In the genomic region with DNA sequence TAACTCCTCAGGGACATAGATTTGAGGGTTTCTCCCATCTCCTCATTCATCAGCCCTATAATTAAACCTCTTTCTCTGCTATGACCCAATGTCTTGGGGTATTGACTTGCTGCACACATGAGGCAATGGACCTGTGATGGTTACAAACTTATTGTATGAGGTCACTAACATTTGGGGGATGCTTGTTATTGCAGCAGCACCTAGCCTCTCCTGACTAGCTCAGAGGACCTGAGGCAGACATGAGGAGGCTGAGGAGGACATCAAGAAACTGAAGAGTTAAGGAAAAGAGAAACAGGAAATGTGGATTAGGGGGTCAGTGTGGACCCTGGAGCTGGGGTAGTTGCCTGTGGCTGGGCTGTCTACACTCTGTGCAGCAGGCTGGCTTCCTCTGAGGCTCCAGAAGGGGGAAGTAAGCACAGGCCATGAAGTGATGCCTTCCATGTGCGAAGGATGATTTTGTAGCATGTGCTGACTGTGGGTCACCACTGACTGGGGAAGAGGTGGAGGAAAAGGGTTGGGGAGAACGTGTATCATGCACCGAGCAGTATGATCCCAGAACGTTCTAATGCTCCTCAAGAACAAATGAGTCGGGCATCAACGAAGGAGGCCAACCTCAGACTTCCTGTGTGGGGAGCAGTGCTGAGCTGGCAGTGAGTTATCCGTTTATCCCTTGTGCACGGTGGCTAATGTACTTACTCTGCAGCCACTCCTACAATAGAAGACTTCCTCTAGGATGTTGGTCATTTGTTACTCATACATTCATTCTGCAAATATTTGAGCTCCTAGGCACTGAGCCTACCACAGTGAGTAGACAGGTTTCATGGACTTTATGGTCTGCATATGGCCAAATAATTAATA, we compare ENCODE assay signal across 10 cellular contexts. TPM values are rescaled to one million over a fixed set of nuclear protein-coding genes. Genes with fewer than 3 reads are reported as not detected.
A peak's percentile ranks its signal among the peaks of the same experiment; 100 is the strongest.
DNase-seq lines count a peak whose midpoint lies in the region; ATAC-seq and TF ChIP-seq lines count a peak whose summit lies in the region.
"Had no signal": no experiment of that assay in that cellular context is flagged by ENCODE, and none has a peak within 500 bp of the region (broad histone marks: within the 10 kb centered on the region; RNA-seq: fewer than 3 reads in every experiment).

No MANE protein-coding gene starts in this region.

- peak; percentile 45 to 51 for ATAC-seq in stimulated activated naive B cell treated with anti-CD40 and anti-IgM and Interleukin-4, amounts not matched to agents 10 μg/mL and 1 μg/mL and 100 μg/mL, for 72 hours (replicated peaks)

- H3K27me3 Mint-ChIP-seq in activated CD4-positive, alpha-beta T cell treated with anti-CD3 and anti-CD28 coated beads, Interleukin-2, amount 10 ng/mL, durations not matched to agents 24 days and 14 days, result peaks cover 5% of the 10 kb centered on the region
- peaks cover 8 to 9% of the 10 kb centered on the region in 2 donors for H3K27me3 Mint-ChIP-seq in stimulated activated naive B cell treated with anti-CD40 and anti-IgM and Interleukin-4, amounts not matched to agents 10 μg/mL and 1 μg/mL and 100 μg/mL, for 72 hours
- H3K27me3 Mint-ChIP-seq in nephron progenitor cell (ENCODE audit: low read depth, poor library complexity) (no peaks in the 10 kb centered on the region), neural progenitor cell (ENCODE audit: insufficient read depth, low read depth) (no peaks in the 10 kb centered on the region)

- peaks cover 4% of the 10 kb centered on the region for H3K36me3 Mint-ChIP-seq in activated CD4-positive, alpha-beta T cell treated with anti-CD3 and anti-CD28 coated beads, Interleukin-2, amount 10 ng/mL, durations not matched to agents 24 days and 14 days (ENCODE audit: low read depth)
- peaks cover 6 to 14% of the 10 kb centered on the region in 2 donors for H3K36me3 Mint-ChIP-seq in stimulated activated naive B cell treated with anti-CD40 and anti-IgM and Interleukin-4, amounts not matched to agents 10 μg/mL and 1 μg/mL and 100 μg/mL, for 72 hours
- H3K36me3 Mint-ChIP-seq in nephron progenitor cell (ENCODE audit: low read depth), result no peaks in the 10 kb centered on the region
- no peaks in the 10 kb centered on the region for H3K36me3 Mint-ChIP-seq in neural progenitor cell

- intact Hi-C loops in activated CD4-positive, alpha-beta T cell treated with anti-CD3 and anti-CD28 coated beads, Interleukin-2, amount 10 ng/mL, durations not matched to agents 24 days and 14 days (cut with micrococcal nuclease), result loop anchor here (5.0 kb wide), 1 partner anchor 40 kb away; a partner anchor contains a TSS
- intact Hi-C loops in esophagus squamous epithelium (cut with DNase I) (no loop called here), adrenal gland (cut with DNase I) (loop anchor here in 1 of 2 donors (5.0 kb wide), 1 partner anchor 315 kb away; no protein-coding TSS in a partner anchor)

- H3K4me2 ChIP-seq in neural progenitor cell, result no peak overlapping the region
- H3K4me2 ChIP-seq: KMS-11 had no signal

- TF ChIP-seq POLR2A in esophagus squamous epithelium (IDR thresholded peaks at IDR 0.05), result no peak
- TF ChIP-seq POLR2A in adrenal gland (IDR thresholded peaks at IDR 0.05), result no peak

- H3K4me3 Mint-ChIP-seq in activated CD4-positive, alpha-beta T cell treated with anti-CD3 and anti-CD28 coated beads, Interleukin-2, amount 10 ng/mL, durations not matched to agents 24 days and 14 days, result no peak overlapping the region
- H3K4me3 Mint-ChIP-seq in stimulated activated naive B cell treated with anti-CD40 and anti-IgM and Interleukin-4, amounts not matched to agents 10 μg/mL and 1 μg/mL and 100 μg/mL, for 72 hours, result no peak overlapping the region
- H3K4me3 Mint-ChIP-seq in nephron progenitor cell (no peak overlapping the region), neural progenitor cell (no peak overlapping the region)

- H3K4me1 ChIP-seq in esophagus squamous epithelium (peaks cover 0 to 40% (median 27%) of the 10 kb centered on the region in 3 donors), adrenal gland (replicated peaks in 1 of 2) (peaks cover 0 to 23% of the 10 kb centered on the region in 2 donors), neural progenitor cell (no peaks in the 10 kb centered on the region)
- H3K4me1 ChIP-seq: BE2C had no signal

- WGBS in esophagus squamous epithelium, 2 donors, result 28 to 44% methylated on average over 8 of the region's 8 CpGs
- WGBS in adrenal gland, 4 donors, result 52 to 64% (median 52%) methylated on average over 8 of the region's 8 CpGs

- no peak overlapping the region for H3K9ac ChIP-seq in neural progenitor cell
- H3K9ac ChIP-seq: KMS-11 had no signal

- H3K27ac ChIP-seq in esophagus squamous epithelium, result peak overlapping the region in 3 of 4 donors; percentile 4 to 73 (median 52)
- H3K27ac ChIP-seq in adrenal gland, result peak overlapping the region in 1 of 5 donors; percentile 36
- no peak overlapping the region for H3K27ac ChIP-seq in neural progenitor cell
- H3K27ac ChIP-seq: KMS-11 had no signal

- peak overlapping the region; percentile 8 for H3K27ac Mint-ChIP-seq in activated CD4-positive, alpha-beta T cell treated with anti-CD3 and anti-CD28 coated beads, Interleukin-2, amount 10 ng/mL, durations not matched to agents 24 days and 14 days
- peak overlapping the region; percentile 14 for H3K27ac Mint-ChIP-seq in stimulated activated naive B cell treated with anti-CD40 and anti-IgM and Interleukin-4, amounts not matched to agents 10 μg/mL and 1 μg/mL and 100 μg/mL, for 72 hours
- no peak overlapping the region for H3K27ac Mint-ChIP-seq in nephron progenitor cell
- H3K27ac Mint-ChIP-seq in neural progenitor cell, result no peak overlapping the region

- DNase-seq in activated CD4-positive, alpha-beta T cell treated with anti-CD3 and anti-CD28 coated beads, Interleukin-2, amount 10 ng/mL, durations not matched to agents 24 days and 14 days, result peak; percentile 66
- no peak for DNase-seq in activated CD4-positive, alpha-beta T cell treated with anti-CD3 and anti-CD28 coated beads for 4 hours
- DNase-seq in SKM-1 (lab: John Stamatoyannopoulos, UW; ENCODE audit: unreplicated experiment) (peak; percentile 62), esophagus squamous epithelium (lab: John Stamatoyannopoulos, UW) (no peak), nephron progenitor cell (no peak), adrenal gland (no peak), neural progenitor cell (ENCODE audit: low spot score) (no peak)
- DNase-seq in stimulated activated naive B cell treated with anti-CD40 and anti-IgM and Interleukin-4, amounts not matched to agents 10 μg/mL and 1 μg/mL and 100 μg/mL, for 72 hours, result no peak
- DNase-seq: BE2C had no signal

- H3K4me3 ChIP-seq in esophagus squamous epithelium (no peak overlapping the region), adrenal gland (no peak overlapping the region), neural progenitor cell (no peak overlapping the region)

- no peak overlapping the region for H2AFZ ChIP-seq in neural progenitor cell (replicated peaks)

- H3K9me3 ChIP-seq in esophagus squamous epithelium (no peaks in the 10 kb centered on the region), adrenal gland (replicated peaks in 1 of 3) (no peaks in the 10 kb centered on the region), neural progenitor cell (ENCODE audit: low read depth) (no peaks in the 10 kb centered on the region)
- H3K9me3 ChIP-seq: BE2C had no signal

- peaks cover 13% of the 10 kb centered on the region for H3K9me3 Mint-ChIP-seq in activated CD4-positive, alpha-beta T cell treated with anti-CD3 and anti-CD28 coated beads, Interleukin-2, amount 10 ng/mL, durations not matched to agents 24 days and 14 days
- peaks cover 9 to 13% of the 10 kb centered on the region in 2 donors for H3K9me3 Mint-ChIP-seq in stimulated activated naive B cell treated with anti-CD40 and anti-IgM and Interleukin-4, amounts not matched to agents 10 μg/mL and 1 μg/mL and 100 μg/mL, for 72 hours
- H3K9me3 Mint-ChIP-seq in nephron progenitor cell, result peaks cover 13% of the 10 kb centered on the region
- peaks cover 8% of the 10 kb centered on the region for H3K9me3 Mint-ChIP-seq in neural progenitor cell

- TF ChIP-seq CTCF in esophagus squamous epithelium (IDR thresholded peaks at IDR 0.05), result no peak
- TF ChIP-seq CTCF in nephron progenitor cell (IDR thresholded peaks at IDR 0.05), result no peak
- TF ChIP-seq CTCF in adrenal gland (IDR thresholded peaks at IDR 0.05), result no peak
- no peak for TF ChIP-seq CTCF in neural progenitor cell (IDR thresholded peaks at IDR 0.05)

- H3K4me1 Mint-ChIP-seq in activated CD4-positive, alpha-beta T cell treated with anti-CD3 and anti-CD28 coated beads, Interleukin-2, amount 10 ng/mL, durations not matched to agents 24 days and 14 days, result peaks cover 38% of the 10 kb centered on the region
- peaks cover 17 to 51% of the 10 kb centered on the region in 2 donors for H3K4me1 Mint-ChIP-seq in stimulated activated naive B cell treated with anti-CD40 and anti-IgM and Interleukin-4, amounts not matched to agents 10 μg/mL and 1 μg/mL and 100 μg/mL, for 72 hours
- H3K4me1 Mint-ChIP-seq in nephron progenitor cell, result peaks cover 29% of the 10 kb centered on the region
- peaks cover 3% of the 10 kb centered on the region for H3K4me1 Mint-ChIP-seq in neural progenitor cell

- H3K36me3 ChIP-seq in esophagus squamous epithelium (no peaks in the 10 kb centered on the region), adrenal gland (replicated peaks in 1 of 2) (no peaks in the 10 kb centered on the region), neural progenitor cell (no peaks in the 10 kb centered on the region)
- H3K36me3 ChIP-seq: BE2C had no signal

- H3K27me3 ChIP-seq in esophagus squamous epithelium (no peaks in the 10 kb centered on the region), adrenal gland (no peaks in the 10 kb centered on the region), neural progenitor cell (no peaks in the 10 kb centered on the region)
- H3K27me3 ChIP-seq: BE2C had no signal

- no peaks in the 10 kb centered on the region for H4K20me1 ChIP-seq in neural progenitor cell (ENCODE audit: low read depth)

- no peaks in the 10 kb centered on the region for H3F3A ChIP-seq in neural progenitor cell (ENCODE audit: low read depth)

- H3K79me2 ChIP-seq in neural progenitor cell (ENCODE audit: low read depth), result no peaks in the 10 kb centered on the region

RNA-seq across cellular contexts. Expression of a gene that starts 42.1 kb away (rescaled TPM):
- total RNA-seq in activated CD4-positive, alpha-beta T cell treated with anti-CD3 and anti-CD28 coated beads, Interleukin-2, amount 10 ng/mL, durations not matched to agents 24 days and 14 days, result 0.38 and 0.49 TPM in 2 replicates
- under 1 TPM in 1 of 4 donors, not detected in 3; 0.57 TPM for total RNA-seq in esophagus squamous epithelium
- 10 to 100 TPM in 1 of 8 donors, under 1 TPM in 3, not detected in 4; 0.14 to 21.8 (median 0.69) TPM for total RNA-seq in adrenal gland
- polyA plus RNA-seq in adrenal gland, result 1 to 10 TPM in 1 of 3 donors, under 1 TPM in 2; 0.31 to 1.1 (median 0.71) TPM
- 0.12 and 0.37 TPM in 2 replicates for total RNA-seq in neural progenitor cell (ENCODE audit: low replicate concordance)

Comparison
In these comparisons a context has a peak if more than half of its experiments do, and no peak if none do; other contexts are left out.
1. DNase-seq: peak in activated CD4-positive, alpha-beta T cell treated with anti-CD3 and anti-CD28 coated beads, Interleukin-2, amount 10 ng/mL, durations not matched to agents 24 days and 14 days (single experiment) and SKM-1 (single experiment); none in activated CD4-positive, alpha-beta T cell treated with anti-CD3 and anti-CD28 coated beads for 4 hours (0 of 2), esophagus squamous epithelium (single experiment), stimulated activated naive B cell treated with anti-CD40 and anti-IgM and Interleukin-4, amounts not matched to agents 10 μg/mL and 1 μg/mL and 100 μg/mL, for 72 hours (single experiment), nephron progenitor cell (single experiment), adrenal gland (0 of 7) and neural progenitor cell (single experiment).
2. H3K27ac Mint-ChIP-seq: peak in activated CD4-positive, alpha-beta T cell treated with anti-CD3 and anti-CD28 coated beads, Interleukin-2, amount 10 ng/mL, durations not matched to agents 24 days and 14 days (single experiment) and stimulated activated naive B cell treated with anti-CD40 and anti-IgM and Interleukin-4, amounts not matched to agents 10 μg/mL and 1 μg/mL and 100 μg/mL, for 72 hours (single experiment); none in nephron progenitor cell (single experiment) and neural progenitor cell (single experiment).